Comparison of ENCODE assay signal across 8 cellular contexts in the genomic region with DNA sequence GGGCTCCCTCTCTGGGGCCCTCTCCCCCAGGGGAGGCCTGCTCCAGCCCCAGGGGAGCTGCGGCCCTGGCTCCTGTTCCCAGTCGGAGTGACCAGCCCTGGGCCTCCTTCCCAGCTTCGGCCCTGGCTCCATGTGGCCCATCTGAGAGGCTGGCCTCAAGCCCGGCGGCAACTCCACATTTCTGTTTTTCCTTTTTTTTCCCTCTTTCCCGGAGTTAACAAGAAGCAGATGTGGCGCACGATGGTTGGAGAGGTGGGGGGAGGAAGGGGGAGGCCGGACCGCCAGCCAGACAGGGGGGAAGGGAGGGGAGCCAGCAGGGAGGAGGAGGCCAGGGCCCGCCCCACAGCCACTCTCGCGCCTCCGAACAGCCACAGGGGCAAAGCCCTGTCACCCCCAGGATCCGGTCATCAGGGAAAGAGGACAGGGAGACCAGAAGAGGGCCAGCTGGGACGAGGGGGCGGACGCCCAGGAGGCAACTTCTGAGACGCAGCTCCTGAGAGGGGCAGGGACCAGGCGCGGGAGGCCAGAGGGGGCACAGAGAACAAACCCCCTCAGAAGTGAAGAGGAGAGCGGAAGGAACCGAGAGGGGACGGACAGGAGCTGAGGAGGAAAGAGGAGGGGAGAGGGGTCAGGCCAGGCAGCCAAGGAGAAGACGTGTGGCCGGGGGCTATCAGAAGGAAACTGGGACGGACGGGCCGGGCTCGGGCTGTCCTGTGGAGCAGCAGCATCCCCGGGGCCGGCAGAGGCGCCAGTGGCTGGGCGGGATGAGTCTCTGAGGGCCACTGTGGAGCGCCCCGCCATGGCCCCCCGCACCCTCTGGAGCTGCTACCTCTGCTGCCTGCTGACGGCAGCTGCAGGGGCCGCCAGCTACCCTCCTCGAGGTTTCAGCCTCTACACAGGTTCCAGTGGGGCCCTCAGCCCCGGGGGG. TPM values are rescaled to one million over a fixed set of nuclear protein-coding genes. Genes with fewer than 3 reads are reported as not detected.
DNase-seq lines count a peak whose midpoint lies in the region; ATAC-seq, FAIRE-seq and TF ChIP-seq lines count a peak whose summit lies in the region.

A gene (plus strand): TSS at position 349 of the 928 bp plus-strand sequence. CDS start 451 bp downstream, at position 800.

- DNase-seq in MG63 (peak; percentile 90), lower leg skin (ENCODE audit: low spot score in 2 of 2) (peak; percentile 80 to 97), suprapubic skin (ENCODE audit: low spot score in 2 of 2) (peak; percentile 92 to 93), GM12892 (ENCODE audit: insufficient read length) (no peak), T-helper 9 cell (no peak), cerebellar cortex (ENCODE audit: low spot score) (no peak)
- no peak for DNase-seq in activated naive CD4-positive, alpha-beta T cell treated with anti-CD3 and anti-CD28 coated beads, Interleukin-2, amount 50 U/mL, for 72 hours (ENCODE audit: low spot score in 2 of 2)

- intact Hi-C loops in lower leg skin (cut with DNase I; ENCODE audit: low total_unique reads): loop anchor here (5.0 kb wide), 1 partner anchor 106 kb away; a partner anchor contains a TSS

- TF ChIP-seq POLR2A in lower leg skin (IDR thresholded peaks at IDR 0.05): no peak
- TF ChIP-seq POLR2A in suprapubic skin (IDR thresholded peaks at IDR 0.05): no peak
- no peak for TF ChIP-seq POLR2A in GM12892 (IDR thresholded peaks at IDR 0.05; ENCODE audit: low read depth, low read length)

- peak within 1 kb of the TSS; percentile 56 for H3K4me3 ChIP-seq in MG63
- H3K4me3 ChIP-seq in lower leg skin (ENCODE audit: low read depth, poor library complexity, severe bottlenecking): peak within 1 kb of the TSS; percentile 10
- peak within 1 kb of the TSS; percentile 49 for H3K4me3 ChIP-seq in suprapubic skin

- peaks cover 47% of the 10 kb centered on the region for H3K4me1 ChIP-seq in suprapubic skin

- H3K27me3 ChIP-seq in MG63 (no peaks in the 10 kb centered on the region), suprapubic skin (no peaks in the 10 kb centered on the region)

- peak within 1 kb of the TSS; percentile 48 for H3K27ac ChIP-seq in cingulate gyrus (ENCODE audit: low read depth, low read length)
- peak within 1 kb of the TSS; percentile 61 for H3K27ac ChIP-seq in suprapubic skin

- no peaks in the 10 kb centered on the region for H3K9me3 ChIP-seq in MG63
- H3K9me3 ChIP-seq in suprapubic skin: no peaks in the 10 kb centered on the region

- ATAC-seq in activated naive CD4-positive, alpha-beta T cell treated with anti-CD3 and anti-CD28 coated beads, Interleukin-2, amount 50 U/mL, for 72 hours: no peak

- no peaks in the 10 kb centered on the region for H3K9me3 Mint-ChIP-seq in activated naive CD4-positive, alpha-beta T cell treated with anti-CD3 and anti-CD28 coated beads, Interleukin-2, amount 50 U/mL, for 72 hours

- WGBS in lower leg skin, 2 donors: 43 to 46% methylated on average over 32 to 41 of the region's 41 CpGs
- 45% methylated on average over 30 of the region's 41 CpGs for WGBS in suprapubic skin

- H3K36me3 ChIP-seq in MG63 (peaks cover 17% of the 10 kb centered on the region), suprapubic skin (no peaks in the 10 kb centered on the region)

- no peak for TF ChIP-seq EP300 in suprapubic skin (IDR thresholded peaks at IDR 0.05)

- TF ChIP-seq CTCF in lower leg skin (IDR thresholded peaks at IDR 0.05) (no peak), suprapubic skin (IDR thresholded peaks at IDR 0.05) (no peak)

- H3K36me3 Mint-ChIP-seq in activated naive CD4-positive, alpha-beta T cell treated with anti-CD3 and anti-CD28 coated beads, Interleukin-2, amount 50 U/mL, for 72 hours: no peaks in the 10 kb centered on the region

- peak within 1 kb of the TSS in 1 of 2 donors; percentile 64 for H3K27ac Mint-ChIP-seq in activated naive CD4-positive, alpha-beta T cell treated with anti-CD3 and anti-CD28 coated beads, Interleukin-2, amount 50 U/mL, for 72 hours

- no peak for FAIRE-seq in GM12892 (lab: Jason Lieb, UNC)

RNA-seq across cellular contexts. Expression of the gene that starts here (rescaled TPM):
- total RNA-seq in MG63 (2014; rRNA removed; shearing (Covaris generic); ENCODE audit: low replicate concordance): 91.6 and 144 TPM in 2 replicates
- 10 to 100 TPM in 1 of 4 donors, 1 to 10 TPM in 3; 3.6 to 17.9 (median 7.9) TPM for total RNA-seq in lower leg skin
- 10 to 100 TPM in 1 of 4 donors, 1 to 10 TPM in 3; 3.0 to 13.8 (median 5.8) TPM for total RNA-seq in suprapubic skin
- 0.17 TPM for polyA plus RNA-seq in GM12892 (2012; ENCODE audit: missing spikeins)
- under 1 TPM; 0.52 to 0.78 TPM for total RNA-seq in activated naive CD4-positive, alpha-beta T cell treated with anti-CD3 and anti-CD28 coated beads, Interleukin-2, amount 50 U/mL, for 72 hours

Comparison
In these comparisons a context has a peak if more than half of its experiments do, and no peak if none do; other contexts are left out.
1. DNase-seq: peak in MG63 (single experiment), lower leg skin (2 of 2) and suprapubic skin (2 of 2); none in GM12892 (single experiment), T-helper 9 cell (single experiment), activated naive CD4-positive, alpha-beta T cell treated with anti-CD3 and anti-CD28 coated beads, Interleukin-2, amount 50 U/mL, for 72 hours (0 of 2) and cerebellar cortex (single experiment).
2. Peak in every context shown above with its lines, with median percentiles within 50 percentile points of each other: H3K4me3 ChIP-seq.